9 cellular contexts compared by ENCODE assay signal in genomic region chr6:33583591-33584155, GRCh38. TPM values are rescaled to one million over a fixed set of nuclear protein-coding genes. Genes with fewer than 3 reads are reported as not detected.
DNase-seq lines count a peak whose midpoint lies in the region; ATAC-seq and TF ChIP-seq lines count a peak whose summit lies in the region.
"Had no signal": no experiment of that assay in that cellular context is flagged by ENCODE, and none has a peak within 500 bp of the region (broad histone marks: within the 10 kb centered on the region; RNA-seq: fewer than 3 reads in every experiment).

No MANE protein-coding gene starts in this region.

- DNase-seq in CD14-positive monocyte (ENCODE audit: low spot score) (no peak), T-helper 17 cell (no peak), iPS-NIHi11 (ENCODE audit: low spot score) (peak; percentile 65), OCI-M2 (lab: John Stamatoyannopoulos, UW; ENCODE audit: unreplicated experiment) (no peak), NAMALWA (ENCODE audit: low spot score) (no peak), NCI-H510A treated with DMSO at 0.1 percent for 48 hours (lab: John Stamatoyannopoulos, UW) (no peak)

- H3K9me3 ChIP-seq in T-helper 17 cell (ENCODE audit: control insufficient read depth, low read length, poor library complexity, severe bottlenecking), result no peaks in the 10 kb centered on the region
- H3K9me3 ChIP-seq: gastroesophageal sphincter, neutrophil had no signal

- H3K36me3 Mint-ChIP-seq in CD14-positive monocyte (no peaks in the 10 kb centered on the region), T-helper 17 cell (ENCODE audit: low read depth) (no peaks in the 10 kb centered on the region)

- H3K4me3 Mint-ChIP-seq in CD14-positive monocyte (no peak overlapping the region), T-helper 17 cell (no peak overlapping the region)

- intact Hi-C loops in CD14-positive monocyte (cut with micrococcal nuclease), result no loop called here

- H3K4me1 Mint-ChIP-seq in CD14-positive monocyte (peaks cover 20% of the 10 kb centered on the region), T-helper 17 cell (peaks cover 18% of the 10 kb centered on the region)

- TF ChIP-seq CTCF in CD14-positive monocyte (IDR thresholded peaks at IDR 0.05) (peak; percentile 24), GM12872 (IDR thresholded peaks at IDR 0.05; ENCODE audit: insufficient read depth, low read depth, low read length) (peak; percentile 53; the same call in 2 of the 3 replicates)

- ATAC-seq in T-helper 17 cell, result no peak
- ATAC-seq: gastroesophageal sphincter had no signal

- H3K27me3 Mint-ChIP-seq in CD14-positive monocyte (ENCODE audit: low read depth in 3 of 3), result peaks cover 0 to 2% (median 2%) of the 10 kb centered on the region in 3 donors
- no peaks in the 10 kb centered on the region for H3K27me3 Mint-ChIP-seq in T-helper 17 cell

- H3K9me3 Mint-ChIP-seq in CD14-positive monocyte, result peaks cover 0 to 2% (median 0%) of the 10 kb centered on the region in 7 donors

- H3K27ac Mint-ChIP-seq in CD14-positive monocyte, result peak overlapping the region in 1 of 7 donors; percentile 68
- H3K27ac Mint-ChIP-seq in T-helper 17 cell, result peak overlapping the region; percentile 19

RNA-seq across cellular contexts. Expression of gene BAK1, which starts 3.6 kb away (rescaled TPM):
- polyA plus RNA-seq in CD14-positive monocyte, result 10 to 100 TPM; 27.8 to 34.0 TPM
- 10 to 100 TPM; 27.7 to 34.6 TPM for total RNA-seq in T-helper 17 cell

RNA-seq across cellular contexts. Expression of gene ITPR3, which starts 37.4 kb away (rescaled TPM):
- not detected for polyA plus RNA-seq in CD14-positive monocyte
- 10 to 100 TPM; 48.1 to 48.3 TPM for total RNA-seq in T-helper 17 cell
